8 cellular contexts compared by ENCODE assay signal in genomic region chr1:40711465-40712404, GRCh38. TPM values are rescaled to one million over a fixed set of nuclear protein-coding genes. Genes with fewer than 3 reads are reported as not detected.
A peak's percentile ranks its signal among the peaks of the same experiment; 100 is the strongest.
DNase-seq lines count a peak whose midpoint lies in the region; ATAC-seq and TF ChIP-seq lines count a peak whose summit lies in the region.

No MANE protein-coding gene starts in this region.

- H3K27ac Mint-ChIP-seq in activated naive CD4-positive, alpha-beta T cell treated with anti-CD3 and anti-CD28 coated beads, Interleukin-2, amount 50 U/mL, for 24 hours: no peak overlapping the region
- H3K27ac Mint-ChIP-seq in T-helper 1 cell treated with Interleukin-12 subunit alpha and Interleukin-12 subunit beta and Interleukin-4 antibody, amounts not matched to agents 30 μg/mL and 1 μg/mL, for 36 hours: peak overlapping the region; percentile 7

- no peaks in the 10 kb centered on the region for H3K9me3 ChIP-seq in psoas muscle

- peak overlapping the region; percentile 81 for H3K27ac ChIP-seq in psoas muscle

- ATAC-seq in psoas muscle: peak; percentile 49 to 77 (median 67)

- TF ChIP-seq CTCF in foreskin fibroblast (IDR thresholded peaks at IDR 0.05; ENCODE audit: low read depth, low read length): no peak
- TF ChIP-seq CTCF in psoas muscle (IDR thresholded peaks at IDR 0.05): no peak

- H3K27me3 ChIP-seq in psoas muscle (ENCODE audit: insufficient read depth in 3 of 3, low read length in 2 of 3): no peaks in the 10 kb centered on the region

- peak overlapping the region; percentile 11 to 72 for H3K4me3 ChIP-seq in foreskin fibroblast (ENCODE audit: low read depth in 1 of 2, low read length in 2 of 2)
- peak overlapping the region; percentile 75 for H3K4me3 ChIP-seq in psoas muscle

- H3K4me3 Mint-ChIP-seq in activated naive CD4-positive, alpha-beta T cell treated with anti-CD3 and anti-CD28 coated beads, Interleukin-2, amount 50 U/mL, for 24 hours: peak overlapping the region; percentile 36
- H3K4me3 Mint-ChIP-seq in T-helper 1 cell treated with Interleukin-12 subunit alpha and Interleukin-12 subunit beta and Interleukin-4 antibody, amounts not matched to agents 30 μg/mL and 1 μg/mL, for 36 hours: peak overlapping the region; percentile 28

- H3K36me3 ChIP-seq in psoas muscle (ENCODE audit: insufficient read depth in 1 of 2, low read depth in 1 of 2): peaks cover 0 to 3% of the 10 kb centered on the region in 2 donors

- intact Hi-C loops in psoas muscle (cut with DNase I): no loop called here

- H3K27me3 Mint-ChIP-seq in activated naive CD4-positive, alpha-beta T cell treated with anti-CD3 and anti-CD28 coated beads, Interleukin-2, amount 50 U/mL, for 24 hours: no peaks in the 10 kb centered on the region
- no peaks in the 10 kb centered on the region for H3K27me3 Mint-ChIP-seq in T-helper 1 cell treated with Interleukin-12 subunit alpha and Interleukin-12 subunit beta and Interleukin-4 antibody, amounts not matched to agents 30 μg/mL and 1 μg/mL, for 36 hours (ENCODE audit: low read depth)

- no peak for DNase-seq in activated naive CD4-positive, alpha-beta T cell (lab: John Stamatoyannopoulos, UW)
- DNase-seq in foreskin fibroblast (peak; percentile 48 to 68), psoas muscle (no peak), amygdala (lab: John Stamatoyannopoulos, UW) (no peak), NCI-H526 treated with DMSO at 0.1 percent for 48 hours (lab: John Stamatoyannopoulos, UW) (no peak), OCI-M2 (lab: John Stamatoyannopoulos, UW; ENCODE audit: unreplicated experiment) (no peak)

- peaks cover 66% of the 10 kb centered on the region for H3K4me1 ChIP-seq in psoas muscle

- WGBS in psoas muscle, 3 donors: 1 to 4% (median 3%) methylated on average over 3 of the region's 3 CpGs

- H3K9me3 Mint-ChIP-seq in activated naive CD4-positive, alpha-beta T cell treated with anti-CD3 and anti-CD28 coated beads, Interleukin-2, amount 50 U/mL, for 24 hours: no peaks in the 10 kb centered on the region
- no peaks in the 10 kb centered on the region for H3K9me3 Mint-ChIP-seq in T-helper 1 cell treated with Interleukin-12 subunit alpha and Interleukin-12 subunit beta and Interleukin-4 antibody, amounts not matched to agents 30 μg/mL and 1 μg/mL, for 36 hours

- peaks cover 9% of the 10 kb centered on the region for H3K36me3 Mint-ChIP-seq in activated naive CD4-positive, alpha-beta T cell treated with anti-CD3 and anti-CD28 coated beads, Interleukin-2, amount 50 U/mL, for 24 hours
- H3K36me3 Mint-ChIP-seq in T-helper 1 cell treated with Interleukin-12 subunit alpha and Interleukin-12 subunit beta and Interleukin-4 antibody, amounts not matched to agents 30 μg/mL and 1 μg/mL, for 36 hours (ENCODE audit: low read depth): peaks cover 33% of the 10 kb centered on the region

- peaks cover 71% of the 10 kb centered on the region for H3K4me1 Mint-ChIP-seq in activated naive CD4-positive, alpha-beta T cell treated with anti-CD3 and anti-CD28 coated beads, Interleukin-2, amount 50 U/mL, for 24 hours
- peaks cover 58% of the 10 kb centered on the region for H3K4me1 Mint-ChIP-seq in T-helper 1 cell treated with Interleukin-12 subunit alpha and Interleukin-12 subunit beta and Interleukin-4 antibody, amounts not matched to agents 30 μg/mL and 1 μg/mL, for 36 hours (ENCODE audit: low read depth)

RNA-seq across cellular contexts. Expression of gene NFYC, which starts 20.2 kb away (rescaled TPM):
- 10 to 100 TPM; 45.8 to 67.8 (median 61.1) TPM for total RNA-seq in psoas muscle
- 10 to 100 TPM; 52.0 to 69.0 (median 58.6) TPM for polyA plus RNA-seq in psoas muscle

RNA-seq across cellular contexts. Expression of gene RIMS3, which starts 46.3 kb away (rescaled TPM):
- under 1 TPM; 0.15 to 0.42 (median 0.35) TPM for total RNA-seq in psoas muscle
- under 1 TPM; 0.07 to 0.31 (median 0.16) TPM for polyA plus RNA-seq in psoas muscle

Comparison
In these comparisons a context has a peak if more than half of its experiments do, and no peak if none do; other contexts are left out.
1. DNase-seq: peak in foreskin fibroblast (2 of 2); none in activated naive CD4-positive, alpha-beta T cell (0 of 4), psoas muscle (0 of 2), amygdala (0 of 56), NCI-H526 treated with DMSO at 0.1 percent for 48 hours (single experiment) and OCI-M2 (single experiment).